Comparison of ENCODE assay signal across 19 cellular contexts in genomic region chr16:87336850-87337240, GRCh38. TPM values are rescaled to one million over a fixed set of nuclear protein-coding genes. Genes with fewer than 3 reads are reported as not detected.
DNase-seq lines count a peak whose midpoint lies in the region; ATAC-seq and TF ChIP-seq lines count a peak whose summit lies in the region.
"Had no signal": no experiment of that assay in that cellular context is flagged by ENCODE, and none has a peak within 500 bp of the region (broad histone marks: within the 10 kb centered on the region; RNA-seq: fewer than 3 reads in every experiment).

No MANE protein-coding gene starts in this region.

- TF ChIP-seq POLR2A in upper lobe of left lung (IDR thresholded peaks at IDR 0.05): no peak

- 77 to 85% methylated on average over 6 of the region's 6 CpGs for WGBS in upper lobe of left lung, 2 donors

- H3K4me3 Mint-ChIP-seq in CD4-positive, CD25-positive, alpha-beta regulatory T cell: peak overlapping the region in 1 of 4 donors; percentile 32
- H3K4me3 Mint-ChIP-seq in natural killer cell treated with Interleukin-12 subunit alpha and Interleukin-12 subunit beta and Interleukin-15 and Interleukin-18, amount 100 ng/mL, for 72 hours: no peak overlapping the region
- H3K4me3 Mint-ChIP-seq: CD8-positive, alpha-beta memory T cell had no signal

- no peaks in the 10 kb centered on the region for H3K9me3 Mint-ChIP-seq in CD4-positive, CD25-positive, alpha-beta regulatory T cell
- no peaks in the 10 kb centered on the region for H3K9me3 Mint-ChIP-seq in natural killer cell treated with Interleukin-12 subunit alpha and Interleukin-12 subunit beta and Interleukin-15 and Interleukin-18, amount 100 ng/mL, for 72 hours
- H3K9me3 Mint-ChIP-seq: CD8-positive, alpha-beta memory T cell had no signal

- no peaks in the 10 kb centered on the region for H3K27me3 Mint-ChIP-seq in CD4-positive, CD25-positive, alpha-beta regulatory T cell
- H3K27me3 Mint-ChIP-seq in natural killer cell treated with Interleukin-12 subunit alpha and Interleukin-12 subunit beta and Interleukin-15 and Interleukin-18, amount 100 ng/mL, for 72 hours: no peaks in the 10 kb centered on the region

- H3K27ac ChIP-seq in CD4-positive, CD25-positive, alpha-beta regulatory T cell (ENCODE audit: insufficient read depth, low read length, poor library complexity, severe bottlenecking): no peak overlapping the region
- no peak overlapping the region for H3K27ac ChIP-seq in osteoblast (ENCODE audit: low read depth, low read length)
- no peak overlapping the region for H3K27ac ChIP-seq in upper lobe of left lung

- H3K4me2 ChIP-seq in osteoblast (ENCODE audit: insufficient read depth, low read length): no peak overlapping the region
- H3K4me2 ChIP-seq: SK-N-SH had no signal

- TF ChIP-seq CTCF in osteoblast (IDR thresholded peaks at IDR 0.05; ENCODE audit: extremely low read depth, low read depth, low read length) (no peak), upper lobe of left lung (IDR thresholded peaks at IDR 0.05) (no peak)

- no peak for TF ChIP-seq EP300 in upper lobe of left lung (IDR thresholded peaks at IDR 0.05)

- peaks cover 0 to 9% (median 3%) of the 10 kb centered on the region in 4 donors for H3K4me1 Mint-ChIP-seq in CD4-positive, CD25-positive, alpha-beta regulatory T cell
- peaks cover 7 to 12% of the 10 kb centered on the region in 2 donors for H3K4me1 Mint-ChIP-seq in natural killer cell treated with Interleukin-12 subunit alpha and Interleukin-12 subunit beta and Interleukin-15 and Interleukin-18, amount 100 ng/mL, for 72 hours (ENCODE audit: low read depth in 2 of 2)

- DNase-seq in CD4-positive, CD25-positive, alpha-beta regulatory T cell: no peak
- DNase-seq in GM19238 (ENCODE audit: insufficient read length, low spot score): peak; percentile 46
- DNase-seq in cerebellar cortex (ENCODE audit: low spot score): peak; percentile 85
- DNase-seq in osteoblast (ENCODE audit: insufficient read length, low spot score, missing footprints): peak; percentile 63
- no peak for DNase-seq in natural killer cell treated with Interleukin-12 subunit alpha and Interleukin-12 subunit beta and Interleukin-15 and Interleukin-18, amount 100 ng/mL, for 72 hours (ENCODE audit: low spot score)
- no peak for DNase-seq in upper lobe of left lung
- no peak for DNase-seq in AG08396 (ENCODE audit: low spot score)
- DNase-seq: ACHN; AML-193; CD8-positive, alpha-beta memory T cell; DMS79 treated with DMSO at 0.1 percent for 48 hours; NCI-H1417; NCI-H187; NCI-H2107; NCI-H2227 treated with DMSO at 0.1 percent for 48 hours; NCI-H510A treated with DMSO at 0.1 percent for 48 hours; NCI-H774 had no signal

- peaks cover 23% of the 10 kb centered on the region for H3K36me3 Mint-ChIP-seq in CD4-positive, CD25-positive, alpha-beta regulatory T cell
- no peaks in the 10 kb centered on the region for H3K36me3 Mint-ChIP-seq in natural killer cell treated with Interleukin-12 subunit alpha and Interleukin-12 subunit beta and Interleukin-15 and Interleukin-18, amount 100 ng/mL, for 72 hours

- H3K27ac Mint-ChIP-seq in CD4-positive, CD25-positive, alpha-beta regulatory T cell: peak overlapping the region in 2 of 3 donors; percentile 67 to 84
- peak overlapping the region in 1 of 2 donors; percentile 13 for H3K27ac Mint-ChIP-seq in natural killer cell treated with Interleukin-12 subunit alpha and Interleukin-12 subunit beta and Interleukin-15 and Interleukin-18, amount 100 ng/mL, for 72 hours

- no peaks in the 10 kb centered on the region for H3K9me3 ChIP-seq in CD4-positive, CD25-positive, alpha-beta regulatory T cell (ENCODE audit: control insufficient read depth in 2 of 2, low read length in 2 of 2)
- H3K9me3 ChIP-seq in osteoblast (ENCODE audit: low read depth, low read length) (no peaks in the 10 kb centered on the region), upper lobe of left lung (no peaks in the 10 kb centered on the region)
- H3K9me3 ChIP-seq: SK-N-SH had no signal

- no peak overlapping the region for H3K4me3 ChIP-seq in CD4-positive, CD25-positive, alpha-beta regulatory T cell (ENCODE audit: low read depth, low read length)
- H3K4me3 ChIP-seq in osteoblast (ENCODE audit: insufficient read depth, low read length): no peak overlapping the region
- H3K4me3 ChIP-seq in upper lobe of left lung: no peak overlapping the region

- no peaks in the 10 kb centered on the region for H4K20me1 ChIP-seq in osteoblast (ENCODE audit: insufficient read depth, low read length)

- peaks cover 37% of the 10 kb centered on the region for H3K36me3 ChIP-seq in CD4-positive, CD25-positive, alpha-beta regulatory T cell (ENCODE audit: control insufficient read depth, insufficient read depth, low read length)
- peaks cover 41% of the 10 kb centered on the region for H3K36me3 ChIP-seq in osteoblast (ENCODE audit: insufficient read depth, low read length)
- peaks cover 2 to 79% (median 48%) of the 10 kb centered on the region in 4 donors for H3K36me3 ChIP-seq in upper lobe of left lung

- H3K79me2 ChIP-seq in osteoblast (ENCODE audit: insufficient read depth, low read length): peaks cover 5% of the 10 kb centered on the region

- ATAC-seq in CD4-positive, CD25-positive, alpha-beta regulatory T cell (ENCODE audit: low read depth in 2 of 2): no peak
- ATAC-seq in natural killer cell treated with Interleukin-12 subunit alpha and Interleukin-12 subunit beta and Interleukin-15 and Interleukin-18, amount 100 ng/mL, for 72 hours: no peak
- no peak for ATAC-seq in upper lobe of left lung (ENCODE audit: low FRiP score in 2 of 2)
- ATAC-seq: HepG2 had no signal

- no peaks in the 10 kb centered on the region for H3K4me1 ChIP-seq in CD4-positive, CD25-positive, alpha-beta regulatory T cell (ENCODE audit: control insufficient read depth, insufficient read depth, low read length, poor library complexity, severe bottlenecking)
- no peaks in the 10 kb centered on the region for H3K4me1 ChIP-seq in osteoblast (ENCODE audit: insufficient read depth, low read length)
- no peaks in the 10 kb centered on the region for H3K4me1 ChIP-seq in upper lobe of left lung

- no peak overlapping the region for H2AFZ ChIP-seq in osteoblast (ENCODE audit: low read length)

- H3K27me3 ChIP-seq in CD4-positive, CD25-positive, alpha-beta regulatory T cell (ENCODE audit: control insufficient read depth, insufficient read depth, low read length): no peaks in the 10 kb centered on the region
- no peaks in the 10 kb centered on the region for H3K27me3 ChIP-seq in osteoblast (ENCODE audit: insufficient read depth, low read length)
- no peaks in the 10 kb centered on the region for H3K27me3 ChIP-seq in upper lobe of left lung

RNA-seq across cellular contexts. Expression of gene C16orf95, which starts 19.7 kb away (rescaled TPM):
- total RNA-seq in CD4-positive, CD25-positive, alpha-beta regulatory T cell: 2.1 TPM
- 1 to 10 TPM; 2.7 to 8.8 (median 3.5) TPM for polyA plus RNA-seq in CD4-positive, CD25-positive, alpha-beta regulatory T cell
- total RNA-seq in osteoblast: 4.0 and 4.4 TPM in 2 replicates
- 1 to 10 TPM; 4.6 to 7.0 TPM for total RNA-seq in natural killer cell treated with Interleukin-12 subunit alpha and Interleukin-12 subunit beta and Interleukin-15 and Interleukin-18, amount 100 ng/mL, for 72 hours
- 1 to 10 TPM; 1.8 to 9.4 (median 3.4) TPM for total RNA-seq in upper lobe of left lung

RNA-seq across cellular contexts. Expression of gene FBXO31, which starts 46.7 kb away (rescaled TPM):
- total RNA-seq in CD4-positive, CD25-positive, alpha-beta regulatory T cell: 35.5 TPM
- polyA plus RNA-seq in CD4-positive, CD25-positive, alpha-beta regulatory T cell: 10 to 100 TPM; 18.8 to 29.2 (median 26.4) TPM
- total RNA-seq in osteoblast (31.2 and 33.3 TPM in 2 replicates), upper lobe of left lung (100 to 1,000 TPM in 1 of 6 donors, 10 to 100 TPM in 5; 15.9 to 103 (median 31.4) TPM)
- 10 to 100 TPM; 30.5 to 36.9 TPM for total RNA-seq in natural killer cell treated with Interleukin-12 subunit alpha and Interleukin-12 subunit beta and Interleukin-15 and Interleukin-18, amount 100 ng/mL, for 72 hours

RNA-seq across cellular contexts. Expression of gene MAP1LC3B, which starts 55.3 kb away (rescaled TPM):
- 83.2 TPM for total RNA-seq in CD4-positive, CD25-positive, alpha-beta regulatory T cell
- polyA plus RNA-seq in CD4-positive, CD25-positive, alpha-beta regulatory T cell: 100 to 1,000 TPM; 123 to 158 (median 140) TPM
- total RNA-seq in osteoblast (44.5 and 62.5 TPM in 2 replicates), upper lobe of left lung (10 to 100 TPM; 32.5 to 64.2 (median 54.2) TPM)
- total RNA-seq in natural killer cell treated with Interleukin-12 subunit alpha and Interleukin-12 subunit beta and Interleukin-15 and Interleukin-18, amount 100 ng/mL, for 72 hours: 10 to 100 TPM; 41.0 to 84.2 TPM

Comparison
In these comparisons a context has a peak if more than half of its experiments do, and no peak if none do; other contexts are left out.
1. DNase-seq: peak in GM19238 (single experiment), cerebellar cortex (single experiment) and osteoblast (single experiment); none in CD4-positive, CD25-positive, alpha-beta regulatory T cell (0 of 3), natural killer cell treated with Interleukin-12 subunit alpha and Interleukin-12 subunit beta and Interleukin-15 and Interleukin-18, amount 100 ng/mL, for 72 hours (single experiment), upper lobe of left lung (0 of 2) and AG08396 (single experiment).